In genomic region chr11:65476632-65477270, GRCh38 we compare ENCODE assay signal across 1 cellular context.
TF ChIP-seq lines count a peak whose summit lies in the region.

No MANE protein-coding gene starts in this region.

TF ChIP-seq in HepG2, 621 proteins besides CTCF, POLR2A, EP300 and RAD21 (continues in another document):
- TF ChIP-seq ZFP82 (CRISPR knock-in tag; IDR thresholded peaks at IDR 0.05; ENCODE audit: borderline replicate concordance) (0 out of 2 replicates have a peak, but pooled peaks have one; percentile 27), MYNN (CRISPR knock-in tag; IDR thresholded peaks at IDR 0.05; ENCODE audit: low read depth) (0 out of 2 replicates have a peak, but pooled peaks have one; percentile 41), ZNF580 (CRISPR knock-in tag; IDR thresholded peaks at IDR 0.05; ENCODE audit: borderline replicate concordance, low read depth) (no peak; the same call in 1 of the 2 replicates), RARG (CRISPR knock-in tag; IDR thresholded peaks at IDR 0.05; ENCODE audit: low read depth) (0 out of 2 replicates have a peak, but pooled peaks have one; percentile 5), RERE (CRISPR knock-in tag; IDR thresholded peaks at IDR 0.05; ENCODE audit: low read depth) (0 out of 2 replicates have a peak, but pooled peaks have one; percentile 1), ZNF317 (CRISPR knock-in tag; IDR thresholded peaks at IDR 0.05) (0 out of 2 replicates have a peak, but pooled peaks have one; percentile 4), ZKSCAN8 (CRISPR knock-in tag; IDR thresholded peaks at IDR 0.05; ENCODE audit: borderline replicate concordance) (0 out of 2 replicates have a peak, but pooled peaks have one; percentile 12), HES4 (CRISPR knock-in tag; IDR thresholded peaks at IDR 0.05; ENCODE audit: borderline replicate concordance) (no peak), GTF3A (CRISPR knock-in tag; conservative IDR thresholded peaks at IDR 0.05) (0 out of 2 replicates have a peak, but pooled peaks have one; percentile 19), HNRNPK (IDR thresholded peaks at IDR 0.05; ENCODE audit: low read depth, low read length, poor library complexity, severe bottlenecking) (peak; percentile 68), CCAR2 (optimal IDR thresholded peaks at IDR 0.05; ENCODE audit: low read depth, low read length) (no peak), RBM22 (optimal IDR thresholded peaks at IDR 0.05; ENCODE audit: low read length) (peak; percentile 6), FOXO4 (CRISPR knock-in tag; conservative IDR thresholded peaks at IDR 0.05) (0 out of 2 replicates have a peak, but pooled peaks have one; percentile 44), ZNF12 (CRISPR knock-in tag; IDR thresholded peaks at IDR 0.05) (no peak), HNF4A (CRISPR knock-in tag; IDR thresholded peaks at IDR 0.05) (peak; percentile 23), NAIF1 (CRISPR knock-in tag; IDR thresholded peaks at IDR 0.05; ENCODE audit: borderline replicate concordance) (peak; percentile 38; the same call in 1 of the 2 replicates), PAWR (CRISPR knock-in tag; IDR thresholded peaks at IDR 0.05; ENCODE audit: borderline replicate concordance) (peak; percentile 76; the same call in 1 of the 2 replicates), ZNF703 (CRISPR knock-in tag; IDR thresholded peaks at IDR 0.05; ENCODE audit: borderline replicate concordance) (peak; percentile 46; the same call in 1 of the 2 replicates), AHR (CRISPR knock-in tag; IDR thresholded peaks at IDR 0.05) (0 out of 2 replicates have a peak, but pooled peaks have one; percentile 12), ZNF121 (CRISPR knock-in tag; IDR thresholded peaks at IDR 0.05) (peak; percentile 91), ZNF629 (CRISPR knock-in tag; conservative IDR thresholded peaks at IDR 0.05) (no peak), MAFG (CRISPR knock-in tag; IDR thresholded peaks at IDR 0.05) (peak; percentile 8; the same call in 1 of the 2 replicates), SRF (IDR thresholded peaks at IDR 0.05; ENCODE audit: low read depth, low read length) (no peak), JUN (CRISPR knock-in tag; IDR thresholded peaks at IDR 0.05) (0 out of 2 replicates have a peak, but pooled peaks have one; percentile 3), HOXA5 (CRISPR knock-in tag; IDR thresholded peaks at IDR 0.05) (no peak), LRRFIP1 (CRISPR knock-in tag; conservative IDR thresholded peaks at IDR 0.05) (no peak), STAT6 (CRISPR knock-in tag; IDR thresholded peaks at IDR 0.05; ENCODE audit: borderline replicate concordance) (0 out of 2 replicates have a peak, but pooled peaks have one; percentile 16), SMAD9 (CRISPR knock-in tag; IDR thresholded peaks at IDR 0.05) (0 out of 2 replicates have a peak, but pooled peaks have one; percentile 22), PITX1 (CRISPR knock-in tag; IDR thresholded peaks at IDR 0.05) (0 out of 2 replicates have a peak, but pooled peaks have one; percentile 0), DRAP1 (CRISPR knock-in tag; IDR thresholded peaks at IDR 0.05) (peak; percentile 50; the same call in 1 of the 2 replicates), ZSCAN29 (CRISPR knock-in tag; conservative IDR thresholded peaks at IDR 0.05) (0 out of 2 replicates have a peak, but pooled peaks have one; percentile 1), ZNF362 (CRISPR knock-in tag; IDR thresholded peaks at IDR 0.05; ENCODE audit: borderline replicate concordance) (peak; percentile 26; the same call in 1 of the 2 replicates), ZNF781 (CRISPR knock-in tag; IDR thresholded peaks at IDR 0.05; ENCODE audit: borderline replicate concordance, not compliant biosample characterization) (peak; percentile 38), PCBP1 (IDR thresholded peaks at IDR 0.05; ENCODE audit: borderline replicate concordance, low read depth, low read length) (0 out of 2 replicates have a peak, but pooled peaks have one; percentile 65)
- TF ChIP-seq, protein P1, sequence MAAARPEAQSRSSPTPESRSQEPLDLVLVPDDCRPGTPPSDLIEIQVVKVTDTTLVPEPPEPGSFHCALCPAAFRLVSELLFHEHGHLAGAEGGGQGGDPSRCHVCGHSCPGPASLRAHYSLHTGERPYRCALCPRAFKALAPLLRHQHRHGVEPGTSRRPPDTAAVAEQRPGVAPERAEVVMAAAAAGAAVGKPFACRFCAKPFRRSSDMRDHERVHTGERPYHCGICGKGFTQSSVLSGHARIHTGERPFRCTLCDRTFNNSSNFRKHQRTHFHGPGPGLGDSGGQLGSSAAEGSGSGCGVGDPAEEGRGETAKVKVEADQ (CRISPR knock-in tag; IDR thresholded peaks at IDR 0.05; ENCODE audit: borderline replicate concordance): 0 out of 2 replicates have a peak, but pooled peaks have one; percentile 10
- TF ChIP-seq, protein P2, sequence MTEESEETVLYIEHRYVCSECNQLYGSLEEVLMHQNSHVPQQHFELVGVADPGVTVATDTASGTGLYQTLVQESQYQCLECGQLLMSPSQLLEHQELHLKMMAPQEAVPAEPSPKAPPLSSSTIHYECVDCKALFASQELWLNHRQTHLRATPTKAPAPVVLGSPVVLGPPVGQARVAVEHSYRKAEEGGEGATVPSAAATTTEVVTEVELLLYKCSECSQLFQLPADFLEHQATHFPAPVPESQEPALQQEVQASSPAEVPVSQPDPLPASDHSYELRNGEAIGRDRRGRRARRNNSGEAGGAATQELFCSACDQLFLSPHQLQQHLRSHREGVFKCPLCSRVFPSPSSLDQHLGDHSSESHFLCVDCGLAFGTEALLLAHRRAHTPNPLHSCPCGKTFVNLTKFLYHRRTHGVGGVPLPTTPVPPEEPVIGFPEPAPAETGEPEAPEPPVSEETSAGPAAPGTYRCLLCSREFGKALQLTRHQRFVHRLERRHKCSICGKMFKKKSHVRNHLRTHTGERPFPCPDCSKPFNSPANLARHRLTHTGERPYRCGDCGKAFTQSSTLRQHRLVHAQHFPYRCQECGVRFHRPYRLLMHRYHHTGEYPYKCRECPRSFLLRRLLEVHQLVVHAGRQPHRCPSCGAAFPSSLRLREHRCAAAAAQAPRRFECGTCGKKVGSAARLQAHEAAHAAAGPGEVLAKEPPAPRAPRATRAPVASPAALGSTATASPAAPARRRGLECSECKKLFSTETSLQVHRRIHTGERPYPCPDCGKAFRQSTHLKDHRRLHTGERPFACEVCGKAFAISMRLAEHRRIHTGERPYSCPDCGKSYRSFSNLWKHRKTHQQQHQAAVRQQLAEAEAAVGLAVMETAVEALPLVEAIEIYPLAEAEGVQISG (CRISPR knock-in tag; IDR thresholded peaks at IDR 0.05): 0 out of 2 replicates have a peak, but pooled peaks have one; percentile 3
- TF ChIP-seq, protein P3, sequence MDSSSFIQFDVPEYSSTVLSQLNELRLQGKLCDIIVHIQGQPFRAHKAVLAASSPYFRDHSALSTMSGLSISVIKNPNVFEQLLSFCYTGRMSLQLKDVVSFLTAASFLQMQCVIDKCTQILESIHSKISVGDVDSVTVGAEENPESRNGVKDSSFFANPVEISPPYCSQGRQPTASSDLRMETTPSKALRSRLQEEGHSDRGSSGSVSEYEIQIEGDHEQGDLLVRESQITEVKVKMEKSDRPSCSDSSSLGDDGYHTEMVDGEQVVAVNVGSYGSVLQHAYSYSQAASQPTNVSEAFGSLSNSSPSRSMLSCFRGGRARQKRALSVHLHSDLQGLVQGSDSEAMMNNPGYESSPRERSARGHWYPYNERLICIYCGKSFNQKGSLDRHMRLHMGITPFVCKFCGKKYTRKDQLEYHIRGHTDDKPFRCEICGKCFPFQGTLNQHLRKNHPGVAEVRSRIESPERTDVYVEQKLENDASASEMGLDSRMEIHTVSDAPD (CRISPR knock-in tag; IDR thresholded peaks at IDR 0.05): no peak
